ENCODE assay signal across 27 cellular contexts in genomic region chr13:37565425-37565824, GRCh38.
"Had no signal": no experiment of that assay in that cellular context is flagged by ENCODE, and none has a peak within 500 bp of the region (broad histone marks: within the 10 kb centered on the region; RNA-seq: fewer than 3 reads in every experiment).

No MANE protein-coding gene starts in this region.

- H3K27ac ChIP-seq: colonic mucosa, epithelial cell of prostate, esophagus squamous epithelium, gastrocnemius medialis, heart right ventricle, left lung, lower lobe of right lung had no signal

- H3K4me1 ChIP-seq: colonic mucosa, esophagus squamous epithelium, gastrocnemius medialis, heart right ventricle, left lung, lower lobe of right lung had no signal

- H3K4me3 ChIP-seq: colonic mucosa, esophagus squamous epithelium, gastrocnemius medialis, heart right ventricle, left lung, lower lobe of right lung, mucosa of descending colon had no signal

- H3K27ac Mint-ChIP-seq: dendritic cell treated with granulocyte-macrophage colony-stimulating factor and Interleukin-4, amounts not matched to agents 40 ng/mL and 50 ng/mL, for 4 days; effector memory CD8-positive, alpha-beta T cell; endodermal cell; mesothelial cell of epicardium had no signal

- ATAC-seq: effector memory CD8-positive, alpha-beta T cell; esophagus mucosa; gastrocnemius medialis; heart right ventricle; left cardiac atrium; left lung; left ventricle myocardium superior; lower lobe of right lung; mucosa of descending colon had no signal

- DNase-seq: colonic mucosa; cortex of kidney; effector CD8-positive, alpha-beta T cell; effector memory CD8-positive, alpha-beta T cell; endodermal cell; erythroblast; esophagus squamous epithelium; foreskin fibroblast; foreskin melanocyte; gastrocnemius medialis; glutamatergic neuron; head of caudate nucleus; heart right ventricle; hippocampal formation; left cardiac atrium; left lung; left ventricle myocardium superior; lower lobe of right lung; mesenchymal stem cell; mucosa of descending colon had no signal

- H3K27me3 ChIP-seq: colonic mucosa, esophagus squamous epithelium, gastrocnemius medialis, heart right ventricle, left lung had no signal

- H3K9me3 ChIP-seq: colonic mucosa, esophagus squamous epithelium, gastrocnemius medialis, heart right ventricle, left lung, lower lobe of right lung, mucosa of descending colon had no signal

- H3K9me3 Mint-ChIP-seq: dendritic cell treated with granulocyte-macrophage colony-stimulating factor and Interleukin-4, amounts not matched to agents 40 ng/mL and 50 ng/mL, for 4 days; endodermal cell; mesothelial cell of epicardium had no signal

- FAIRE-seq: endometrium, islet of Langerhans, keratinocyte had no signal

- H3K36me3 ChIP-seq: colonic mucosa, esophagus squamous epithelium, gastrocnemius medialis, left lung, lower lobe of right lung had no signal
